Comparison of ENCODE assay signal across 1 cellular context in genomic region chr5:132065351-132065937, GRCh38.
TF ChIP-seq lines count a peak whose summit lies in the region.

No MANE protein-coding gene starts in this region.

TF ChIP-seq in K562, 482 proteins besides CTCF, POLR2A, EP300 and RAD21 (continued from another document):
- TF ChIP-seq ZNF639 (CRISPR knock-in tag; conservative IDR thresholded peaks at IDR 0.05 in 1 of 2, IDR thresholded peaks at IDR 0.05 in 1 of 2) (0 out of 4 replicates have a peak, but pooled peaks of 1 of the 2 experiments have one; percentile 26), STAG1 (CRISPR knock-in tag; IDR thresholded peaks at IDR 0.05; ENCODE audit: borderline replicate concordance) (peak; percentile 59; the same call in 1 of the 2 replicates), HEY1 (CRISPR knock-in tag; IDR thresholded peaks at IDR 0.05; ENCODE audit: borderline replicate concordance) (no peak), CTBP1 (IDR thresholded peaks at IDR 0.05; ENCODE audit: borderline replicate concordance) (0 out of 2 replicates have a peak, but pooled peaks have one; percentile 3), HDGF (IDR thresholded peaks at IDR 0.05) (no peak), SREBF2 (CRISPR knock-in tag; IDR thresholded peaks at IDR 0.05) (no peak), FOSL1 (tag; conservative IDR thresholded peaks at IDR 0.05) (0 out of 2 replicates have a peak, but pooled peaks have one; percentile 36), MYC (IDR thresholded peaks at IDR 0.05; ENCODE audit: low read depth, low read length) (peak; percentile 33; the same call in 1 of the 2 replicates), MYC (CRISPR knock-in tag; IDR thresholded peaks at IDR 0.05; ENCODE audit: borderline replicate concordance, low read depth) (no peak), ZNF511 (CRISPR knock-in tag; IDR thresholded peaks at IDR 0.05) (no peak), NR2C2 (CRISPR knock-in tag; IDR thresholded peaks at IDR 0.05) (no peak), NR2C2 (tag; IDR thresholded peaks at IDR 0.05) (peak; percentile 44; the same call in 1 of the 2 replicates), SPI1 (IDR thresholded peaks at IDR 0.05; ENCODE audit: borderline replicate concordance, low read depth, low read length) (0 out of 2 replicates have a peak, but pooled peaks have one; percentile 10), ZFX (CRISPR knock-in tag; IDR thresholded peaks at IDR 0.05) (peak; percentile 39), ARID2 (IDR thresholded peaks at IDR 0.05) (peak; percentile 76), KLF16 (IDR thresholded peaks at IDR 0.05) (peak; percentile 27; the same call in 1 of the 2 replicates), RB1 (IDR thresholded peaks at IDR 0.05; ENCODE audit: low read depth) (peak; percentile 65; the same call in 1 of the 2 replicates), BRD9 (IDR thresholded peaks at IDR 0.05; ENCODE audit: low read depth, partially characterized antibody) (peak; percentile 52), SMC3 (conservative IDR thresholded peaks at IDR 0.05; ENCODE audit: insufficient read depth, low read depth, low read length) (peak; percentile 85), DEAF1 (CRISPR knock-in tag; IDR thresholded peaks at IDR 0.05) (peak; percentile 86), PTTG1 (tag; IDR thresholded peaks at IDR 0.05; ENCODE audit: low read depth) (no peak)
